In the genomic region with DNA sequence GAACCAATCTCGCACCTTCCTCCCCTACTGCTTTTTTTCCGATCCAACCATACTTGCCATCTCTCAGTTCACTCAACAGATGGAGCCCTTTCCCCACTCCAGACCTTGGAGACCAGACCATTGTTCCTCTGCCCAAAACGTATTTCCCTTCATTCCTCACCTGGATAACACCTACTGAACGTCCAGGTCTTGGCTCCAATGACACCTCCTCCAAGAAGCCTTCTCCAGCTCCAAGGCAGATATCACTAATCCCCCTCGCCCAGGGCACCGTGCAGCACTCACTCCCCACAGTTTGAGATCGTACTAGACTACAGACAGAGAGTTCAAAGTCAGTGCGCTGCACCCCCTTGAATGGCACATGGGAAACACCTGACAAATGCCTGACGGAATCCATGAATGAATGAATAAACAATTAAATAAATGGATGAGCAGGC, we compare ENCODE assay signal across 7 cellular contexts. TPM values are rescaled to one million over a fixed set of nuclear protein-coding genes. Genes with fewer than 3 reads are reported as not detected.
A peak's percentile ranks its signal among the peaks of the same experiment; 100 is the strongest.
DNase-seq lines count a peak whose midpoint lies in the region; ATAC-seq, FAIRE-seq and TF ChIP-seq lines count a peak whose summit lies in the region.

No MANE protein-coding gene starts in this region.

- H3K9me2 ChIP-seq in DOHH2 (replicated peaks; ENCODE audit: control insufficient read depth, low read length) (no peaks in the 10 kb centered on the region), PC-9 (ENCODE audit: insufficient read depth) (no peaks in the 10 kb centered on the region)

- CTCF ChIA-PET in PC-9 (lab: Charles Lee) = interaction anchor here (3.4 kb wide), 1 partner anchor 219 kb away, joined by 22 read pairs; no protein-coding TSS in a partner anchor

- no peak overlapping the region for H2AFZ ChIP-seq in PC-9

- no peak for TF ChIP-seq POLR2A in esophagus squamous epithelium (IDR thresholded peaks at IDR 0.05)

- H3F3A ChIP-seq in DOHH2 (ENCODE audit: control insufficient read depth, insufficient read depth) = no peaks in the 10 kb centered on the region
- no peaks in the 10 kb centered on the region for H3F3A ChIP-seq in PC-9 (ENCODE audit: insufficient read depth, low read depth)

- H3K4me2 ChIP-seq in DOHH2 (ENCODE audit: low read length) = no peak overlapping the region
- no peak overlapping the region for H3K4me2 ChIP-seq in PC-9

- POLR2A ChIA-PET in PC-9 (lab: Charles Lee; ENCODE audit: unreplicated experiment) = no interaction called here

- DNase-seq in HT1080 (ENCODE audit: low read depth) (peak; percentile 44), PC-9 (peak; percentile 40 to 43), esophagus squamous epithelium (lab: John Stamatoyannopoulos, UW) (no peak), pancreas (peak in 1 of 6 donors; percentile 32)

- no peak for FAIRE-seq in pancreas (lab: Jason Lieb, UNC)

- H3K4me1 ChIP-seq in DOHH2 (ENCODE audit: control insufficient read depth, low read length) = peaks cover 6% of the 10 kb centered on the region
- H3K4me1 ChIP-seq in PC-9 (replicated peaks; ENCODE audit: insufficient read depth) = no peaks in the 10 kb centered on the region
- H3K4me1 ChIP-seq in esophagus squamous epithelium = no peaks in the 10 kb centered on the region
- H3K4me1 ChIP-seq in pancreas = no peaks in the 10 kb centered on the region

- intact Hi-C loops in PC-9 (cut with micrococcal nuclease; ENCODE audit: unreplicated experiment) = loop anchor here (1.0 kb wide), 3 partner anchors 72 to 579 kb away; no protein-coding TSS in a partner anchor
- intact Hi-C loops in esophagus squamous epithelium (cut with DNase I) = no loop called here
- intact Hi-C loops in pancreas (cut with DNase I) = loop anchor here in 1 of 3 donors (10.0 kb wide), 1 partner anchor 220 kb away; the partner anchor contains the start of gene TEX53

- ATAC-seq in pancreas (peak; percentile 64 to 88 (median 84)), GM19324 (IDR thresholded peaks at IDR 0.05; ENCODE audit: low FRiP score, unreplicated experiment) (no peak), GM19328 (IDR thresholded peaks at IDR 0.05; ENCODE audit: unreplicated experiment) (no peak)

- H3K36me3 ChIP-seq in DOHH2 (ENCODE audit: control insufficient read depth, low read length) (no peaks in the 10 kb centered on the region), PC-9 (ENCODE audit: low read depth) (no peaks in the 10 kb centered on the region), esophagus squamous epithelium (no peaks in the 10 kb centered on the region), pancreas (no peaks in the 10 kb centered on the region)

- TF ChIP-seq CTCF in DOHH2 (IDR thresholded peaks at IDR 0.05; ENCODE audit: low read depth, low read length, poor library complexity, severe bottlenecking) (peak; percentile 72), PC-9 (conservative IDR thresholded peaks at IDR 0.05) (peak; percentile 80), esophagus squamous epithelium (IDR thresholded peaks at IDR 0.05) (peak in 5 of 6 experiments; percentile 30 to 65 (median 42)), pancreas (IDR thresholded peaks at IDR 0.05) (peak in 3 of 4 donors; percentile 21 to 39 (median 24))

- BruUV-seq in PC-9 (replicated peaks; lab: Mats Ljungman, UMichigan) = no TSS peak

- H3K4me3 ChIP-seq in DOHH2 (ENCODE audit: low read length) (no peak overlapping the region), PC-9 (no peak overlapping the region), esophagus squamous epithelium (no peak overlapping the region), pancreas (no peak overlapping the region)

- no peaks in the 10 kb centered on the region for H3K9me3 ChIP-seq in DOHH2 (ENCODE audit: control insufficient read depth, insufficient read depth, low read length)
- H3K9me3 ChIP-seq in PC-9 (ENCODE audit: insufficient read depth, low read depth) = no peaks in the 10 kb centered on the region
- H3K9me3 ChIP-seq in esophagus squamous epithelium = no peaks in the 10 kb centered on the region
- H3K9me3 ChIP-seq in pancreas = no peaks in the 10 kb centered on the region

- no peaks in the 10 kb centered on the region for H3K79me2 ChIP-seq in DOHH2 (ENCODE audit: control insufficient read depth, low read length)
- no peaks in the 10 kb centered on the region for H3K79me2 ChIP-seq in PC-9 (ENCODE audit: low read depth)

- 42 to 46% methylated on average over 9 of the region's 9 CpGs for WGBS in esophagus squamous epithelium, 2 donors
- WGBS in pancreas, 2 donors = 40 to 46% methylated on average over 9 of the region's 9 CpGs

- H4K20me1 ChIP-seq in DOHH2 (ENCODE audit: control insufficient read depth, insufficient read depth, low read depth, low read length) (no peaks in the 10 kb centered on the region), PC-9 (ENCODE audit: insufficient read depth) (no peaks in the 10 kb centered on the region)

- no peak overlapping the region for H3K27ac ChIP-seq in DOHH2 (ENCODE audit: low read depth, low read length)
- H3K27ac ChIP-seq in PC-9 = no peak overlapping the region
- H3K27ac ChIP-seq in esophagus squamous epithelium = no peak overlapping the region
- no peak overlapping the region for H3K27ac ChIP-seq in pancreas

- H3K27me3 ChIP-seq in DOHH2 (ENCODE audit: control insufficient read depth, low read length) (peaks cover 5% of the 10 kb centered on the region), PC-9 (ENCODE audit: insufficient read depth, low read depth) (no peaks in the 10 kb centered on the region), esophagus squamous epithelium (no peaks in the 10 kb centered on the region), pancreas (no peaks in the 10 kb centered on the region)

RNA-seq across cellular contexts. Expression of gene AKNA, which starts 47.1 kb away (rescaled TPM):
- total RNA-seq in HT1080 (2014; rRNA removed; shearing (Covaris generic)) = 3.8 and 4.2 TPM in 2 replicates
- 4.9 and 5.9 TPM in 2 replicates for polyA plus RNA-seq in HT1080 (2015; cell fraction: cytosol; rRNA removed)
- polyA plus RNA-seq in HT1080 (2015; cell fraction: nucleus; rRNA removed) = 4.9 and 7.4 TPM in 2 replicates
- total RNA-seq in PC-9 (2021) (11.5 and 14.4 TPM in 2 replicates), esophagus squamous epithelium (10 to 100 TPM in 1 of 4 donors, 1 to 10 TPM in 3; 6.1 to 25.0 (median 7.6) TPM), pancreas (10 to 100 TPM in 3 of 6 donors, 1 to 10 TPM in 3; 5.4 to 18.0 (median 10.8) TPM)
- 10 to 100 TPM in 1 of 2 donors, 1 to 10 TPM in 1; 6.9 to 11.8 TPM for polyA plus RNA-seq in pancreas

Comparison
In these comparisons a context has a peak if more than half of its experiments do, and no peak if none do; other contexts are left out.
1. CTCF ChIP-seq: peak in every context shown above with its lines; median percentile 80 in PC-9; 72 in DOHH2; 42 in esophagus squamous epithelium; 24 in pancreas.
2. ATAC-seq: peak in pancreas (4 of 4); none in GM19324 (single experiment) and GM19328 (single experiment).